Comparison of ENCODE assay signal across 1 cellular context in genomic region chr5:52801329-52801728, GRCh38.
TF ChIP-seq lines count a peak whose summit lies in the region.

No MANE protein-coding gene starts in this region.

TF ChIP-seq in A549, 52 proteins besides CTCF, POLR2A, EP300 and RAD21:
- TF ChIP-seq JUNB (IDR thresholded peaks at IDR 0.05): no peak
- no peak for TF ChIP-seq NFE2L2 (conservative IDR thresholded peaks at IDR 0.05; ENCODE audit: low read length)
- no peak for TF ChIP-seq ESRRA (IDR thresholded peaks at IDR 0.05; ENCODE audit: borderline replicate concordance, low read length)
- no peak for TF ChIP-seq ZC3H11A (IDR thresholded peaks at IDR 0.05)
- TF ChIP-seq HEYL (CRISPR knock-in tag; IDR thresholded peaks at IDR 0.05): no peak
- no peak for TF ChIP-seq HMGXB4 (CRISPR knock-in tag; IDR thresholded peaks at IDR 0.05; ENCODE audit: borderline replicate concordance)
- TF ChIP-seq CHD4 (IDR thresholded peaks at IDR 0.05; ENCODE audit: borderline replicate concordance): no peak
- TF ChIP-seq SREBF2 (IDR thresholded peaks at IDR 0.05): no peak
- no peak for TF ChIP-seq GATA3 (IDR thresholded peaks at IDR 0.05; ENCODE audit: borderline replicate concordance)
- no peak for TF ChIP-seq MYC (IDR thresholded peaks at IDR 0.05; ENCODE audit: borderline replicate concordance, low read length)
- TF ChIP-seq ZFP36 (IDR thresholded peaks at IDR 0.05; ENCODE audit: borderline replicate concordance, partially characterized antibody): no peak
- no peak for TF ChIP-seq REST (IDR thresholded peaks at IDR 0.05)
- no peak for TF ChIP-seq E2F6 (IDR thresholded peaks at IDR 0.05; ENCODE audit: borderline replicate concordance, low read depth)
- TF ChIP-seq MAX (IDR thresholded peaks at IDR 0.05): no peak
